In the genomic region with DNA sequence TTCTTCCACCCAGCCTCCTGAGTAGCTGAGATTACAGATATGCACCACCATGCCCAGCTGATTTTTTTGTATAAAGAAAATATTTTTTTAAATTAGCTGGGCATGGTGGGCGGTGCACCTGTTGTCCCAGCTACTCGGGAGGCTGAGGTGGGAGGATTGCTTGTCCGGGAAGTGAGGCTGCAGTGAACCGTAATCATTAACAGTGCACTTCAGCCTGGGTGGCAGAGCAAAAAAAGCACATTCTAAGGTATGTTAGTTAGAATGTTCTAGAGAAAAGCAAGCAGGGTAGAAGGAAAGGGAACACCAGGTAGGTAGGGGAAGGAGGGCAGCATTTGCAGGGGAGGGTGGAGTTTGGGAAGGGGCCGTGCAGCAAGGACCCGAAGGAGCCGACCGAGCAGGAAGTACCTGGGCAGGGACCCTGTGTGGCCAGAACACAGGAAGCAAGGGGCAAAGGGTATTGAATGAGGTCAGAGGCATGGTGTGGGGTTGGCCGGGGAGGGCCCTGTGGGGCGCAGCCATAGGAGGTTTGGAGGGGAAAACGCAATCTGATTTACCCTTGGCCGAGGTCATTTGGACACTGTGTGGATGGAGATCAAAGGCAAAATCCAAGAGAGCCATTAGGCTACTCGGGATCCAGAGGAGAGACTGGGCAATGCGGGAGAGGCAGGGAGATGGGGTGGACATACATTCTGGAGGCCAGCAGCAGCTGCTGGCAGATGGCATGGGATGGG, we compare ENCODE assay signal across 1 cellular context.
TF ChIP-seq lines count a peak whose summit lies in the region.

No MANE protein-coding gene starts in this region.

TF ChIP-seq in HepG2, 621 proteins besides CTCF, POLR2A, EP300 and RAD21 (continued from another document):
- TF ChIP-seq, protein P1, sequence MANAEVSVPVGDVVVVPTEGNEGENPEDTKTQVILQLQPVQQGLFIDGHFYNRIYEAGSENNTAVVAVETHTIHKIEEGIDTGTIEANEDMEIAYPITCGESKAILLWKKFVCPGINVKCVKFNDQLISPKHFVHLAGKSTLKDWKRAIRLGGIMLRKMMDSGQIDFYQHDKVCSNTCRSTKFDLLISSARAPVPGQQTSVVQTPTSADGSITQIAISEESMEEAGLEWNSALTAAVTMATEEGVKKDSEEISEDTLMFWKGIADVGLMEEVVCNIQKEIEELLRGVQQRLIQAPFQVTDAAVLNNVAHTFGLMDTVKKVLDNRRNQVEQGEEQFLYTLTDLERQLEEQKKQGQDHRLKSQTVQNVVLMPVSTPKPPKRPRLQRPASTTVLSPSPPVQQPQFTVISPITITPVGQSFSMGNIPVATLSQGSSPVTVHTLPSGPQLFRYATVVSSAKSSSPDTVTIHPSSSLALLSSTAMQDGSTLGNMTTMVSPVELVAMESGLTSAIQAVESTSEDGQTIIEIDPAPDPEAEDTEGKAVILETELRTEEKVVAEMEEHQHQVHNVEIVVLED (CRISPR knock-in tag; IDR thresholded peaks at IDR 0.05; ENCODE audit: borderline replicate concordance), result 0 out of 2 replicates have a peak, but pooled peaks have one; percentile 9
- peak; percentile 69 for TF ChIP-seq GABPB1 (CRISPR knock-in tag; IDR thresholded peaks at IDR 0.05)
- TF ChIP-seq, protein P2, sequence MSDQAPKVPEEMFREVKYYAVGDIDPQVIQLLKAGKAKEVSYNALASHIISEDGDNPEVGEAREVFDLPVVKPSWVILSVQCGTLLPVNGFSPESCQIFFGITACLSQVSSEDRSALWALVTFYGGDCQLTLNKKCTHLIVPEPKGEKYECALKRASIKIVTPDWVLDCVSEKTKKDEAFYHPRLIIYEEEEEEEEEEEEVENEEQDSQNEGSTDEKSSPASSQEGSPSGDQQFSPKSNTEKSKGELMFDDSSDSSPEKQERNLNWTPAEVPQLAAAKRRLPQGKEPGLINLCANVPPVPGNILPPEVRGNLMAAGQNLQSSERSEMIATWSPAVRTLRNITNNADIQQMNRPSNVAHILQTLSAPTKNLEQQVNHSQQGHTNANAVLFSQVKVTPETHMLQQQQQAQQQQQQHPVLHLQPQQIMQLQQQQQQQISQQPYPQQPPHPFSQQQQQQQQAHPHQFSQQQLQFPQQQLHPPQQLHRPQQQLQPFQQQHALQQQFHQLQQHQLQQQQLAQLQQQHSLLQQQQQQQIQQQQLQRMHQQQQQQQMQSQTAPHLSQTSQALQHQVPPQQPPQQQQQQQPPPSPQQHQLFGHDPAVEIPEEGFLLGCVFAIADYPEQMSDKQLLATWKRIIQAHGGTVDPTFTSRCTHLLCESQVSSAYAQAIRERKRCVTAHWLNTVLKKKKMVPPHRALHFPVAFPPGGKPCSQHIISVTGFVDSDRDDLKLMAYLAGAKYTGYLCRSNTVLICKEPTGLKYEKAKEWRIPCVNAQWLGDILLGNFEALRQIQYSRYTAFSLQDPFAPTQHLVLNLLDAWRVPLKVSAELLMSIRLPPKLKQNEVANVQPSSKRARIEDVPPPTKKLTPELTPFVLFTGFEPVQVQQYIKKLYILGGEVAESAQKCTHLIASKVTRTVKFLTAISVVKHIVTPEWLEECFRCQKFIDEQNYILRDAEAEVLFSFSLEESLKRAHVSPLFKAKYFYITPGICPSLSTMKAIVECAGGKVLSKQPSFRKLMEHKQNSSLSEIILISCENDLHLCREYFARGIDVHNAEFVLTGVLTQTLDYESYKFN (CRISPR knock-in tag; conservative IDR thresholded peaks at IDR 0.05), result peak; percentile 74
